Comparison of ENCODE assay signal across 23 cellular contexts in the genomic region with DNA sequence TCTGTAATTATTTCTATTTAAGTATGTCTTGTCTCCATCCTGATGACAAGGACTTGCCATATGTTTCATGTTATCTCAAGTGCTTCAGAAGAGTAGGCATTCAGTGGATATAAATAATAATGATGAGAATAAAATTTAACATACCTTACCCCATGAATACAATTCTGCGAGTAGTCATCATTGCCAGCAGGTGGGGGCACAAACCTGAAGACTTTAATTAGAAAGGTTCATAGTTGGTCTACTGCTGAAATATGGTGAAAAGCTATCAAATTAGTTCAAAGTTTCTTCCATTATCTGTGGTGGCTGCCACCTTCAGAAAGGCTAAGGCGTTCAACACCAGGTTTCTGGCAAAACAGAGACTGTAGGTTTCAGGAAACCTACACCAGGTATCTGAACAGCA.
"Had no signal": no experiment of that assay in that cellular context is flagged by ENCODE, and none has a peak within 500 bp of the region (broad histone marks: within the 10 kb centered on the region; RNA-seq: fewer than 3 reads in every experiment).

No MANE protein-coding gene starts in this region.

- DNase-seq: activated CD4-positive, alpha-beta T cell treated with anti-CD3 and anti-CD28 coated beads, Interleukin-2, amount 10 ng/mL, durations not matched to agents 7 days and 5 days; activated CD4-positive, CD25-positive, alpha-beta regulatory T cell; activated CD8-positive, alpha-beta T cell treated with anti-CD3 and anti-CD28 coated beads, Interleukin-2, amount 10 ng/mL, durations not matched to agents 7 days and 5 days; activated naive CD4-positive, alpha-beta T cell treated with Interleukin-2 at 50 U/mL for 16 hours; activated naive CD8-positive, alpha-beta T cell treated with anti-CD3 and anti-CD28 coated beads, Interleukin-2, amount 10 ng/mL, durations not matched to agents 7 days and 5 days; activated T-cell treated with anti-CD3 and anti-CD28 coated beads, Interleukin-2, amount 50 U/mL, for 24 hours; amygdala; body of pancreas; caudate nucleus; heart right ventricle; immature natural killer cell; kidney glomerular epithelial cell; left ventricle myocardium inferior; mesenchymal stem cell; naive thymus-derived CD4-positive, alpha-beta T cell; ovary; right lobe of liver; small intestine; stimulated activated CD4-positive, alpha-beta T cell treated with anti-CD3 and anti-CD28 coated beads, Interleukin-15, amount 100 ng/mL, for 24 hours; stimulated activated CD4-positive, alpha-beta T cell treated with anti-CD3 and anti-CD28 coated beads, Interleukin-2, amount 100 ng/mL, for 48 hours; T1000; uterus had no signal

- H3K27me3 ChIP-seq: body of pancreas, heart right ventricle, ovary, right lobe of liver, tibial nerve, uterus had no signal

- H3K36me3 ChIP-seq: heart right ventricle, left ventricle myocardium inferior, ovary, right lobe of liver, tibial nerve, uterus had no signal

- H3K9me3 ChIP-seq: body of pancreas, heart right ventricle, left ventricle myocardium inferior, ovary, right lobe of liver, tibial nerve, uterus had no signal

- H3K4me1 ChIP-seq: body of pancreas, right lobe of liver, uterus had no signal

- ATAC-seq: activated CD8-positive, alpha-beta T cell treated with anti-CD3 and anti-CD28 coated beads, Interleukin-2, amount 10 ng/mL, durations not matched to agents 7 days and 5 days; body of pancreas; heart right ventricle; naive thymus-derived CD4-positive, alpha-beta T cell; right lobe of liver had no signal

- H3K27ac ChIP-seq: body of pancreas, left ventricle myocardium inferior, ovary, right lobe of liver, tibial nerve, uterus had no signal

- H3K4me3 ChIP-seq: body of pancreas, heart right ventricle, left ventricle myocardium inferior, ovary, right lobe of liver, tibial nerve, uterus had no signal
